Comparison of ENCODE assay signal across 27 cellular contexts in the genomic region with DNA sequence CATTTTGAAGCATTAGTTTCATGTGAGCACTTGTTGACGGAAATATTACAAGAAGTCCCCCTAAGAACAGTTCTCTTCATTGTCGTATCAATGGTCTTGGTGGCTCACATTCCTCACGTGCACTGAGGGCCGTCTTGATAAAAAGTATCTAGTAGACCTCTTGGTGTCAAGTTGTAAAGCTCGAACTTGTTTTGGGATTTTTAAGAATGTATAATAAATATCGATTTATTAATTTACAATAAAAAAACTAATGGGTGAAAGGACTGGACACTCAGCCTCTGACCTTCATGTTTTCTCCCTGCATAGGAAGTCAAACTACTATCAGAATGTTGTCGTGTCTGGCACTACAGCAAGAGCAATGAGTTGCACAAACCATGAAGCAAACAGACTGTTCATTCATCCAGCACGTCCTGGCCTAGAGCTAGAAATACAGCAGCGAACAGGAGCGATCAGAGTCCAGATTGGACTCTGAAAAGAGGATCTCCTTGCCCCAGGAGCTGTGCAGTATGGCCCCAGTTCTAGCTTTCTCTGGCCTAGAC.
"Had no signal": no experiment of that assay in that cellular context is flagged by ENCODE, and none has a peak within 500 bp of the region (broad histone marks: within the 10 kb centered on the region; RNA-seq: fewer than 3 reads in every experiment).

No MANE protein-coding gene starts in this region.

- DNase-seq: activated CD4-positive, alpha-beta memory T cell treated with anti-CD3 and anti-CD28 coated beads, Interleukin-2, amount 10 ng/mL, durations not matched to agents 7 days and 5 days; activated CD4-positive, alpha-beta T cell treated with anti-CD3 and anti-CD28 coated beads, Interleukin-2, amount 10 ng/mL, durations not matched to agents 7 days and 5 days; activated CD4-positive, CD25-positive, alpha-beta regulatory T cell; activated gamma-delta T cell; activated naive CD4-positive, alpha-beta T cell treated with anti-CD3 and anti-CD28 coated beads for 36 hours; activated T-cell treated with anti-CD3 and anti-CD28 coated beads for 4 hours; activated T-cell treated with anti-CD3 and anti-CD28 coated beads, Interleukin-2, amount 50 U/mL, for 48 hours; amygdala; brain microvascular endothelial cell; cerebellar nuclear complex; Karpas-422; MM.1S; NCI-H1092 treated with DMSO at 0.1 percent for 48 hours; NCI-H1417 treated with DMSO at 0.1 percent for 48 hours; NCI-H1694; NCI-H2029; NCI-H2107; NCI-H2171 treated with DMSO at 0.1 percent for 48 hours; NCI-H226; NCI-H510A; NCI-H526 treated with DMSO at 0.1 percent for 48 hours; NCI-H82; PC-3; SHP77 treated with DMSO at 0.1 percent for 48 hours; T-helper 17 cell; T-helper 9 cell had no signal

- ATAC-seq: activated T-helper 17 cell treated with anti-CD3 and anti-CD28 coated beads, Interleukin-2, amount 50 U/mL, for 72 hours; PC-3; T-helper 17 cell had no signal
